In genomic region chr19:18616023-18616422, GRCh38 we compare ENCODE assay signal across 8 cellular contexts. TPM values are rescaled to one million over a fixed set of nuclear protein-coding genes. Genes with fewer than 3 reads are reported as not detected.
"Had no signal": no experiment of that assay in that cellular context is flagged by ENCODE, and none has a peak within 500 bp of the region (broad histone marks: within the 10 kb centered on the region; RNA-seq: fewer than 3 reads in every experiment).

No MANE protein-coding gene starts in this region.

- DNase-seq: GDM1, GF-D8 had no signal

- ATAC-seq: GM12878 had no signal

- H3K4me3 ChIP-seq: GM12878 had no signal

- FAIRE-seq: G401.6, GM12878, GM12891, GM12892, GM18507, GM19239 had no signal

RNA-seq across cellular contexts. Expression of gene TMEM59L, which starts 3.4 kb away (rescaled TPM):
- polyA plus RNA-seq: GM12878 had no signal
